In the genomic region with DNA sequence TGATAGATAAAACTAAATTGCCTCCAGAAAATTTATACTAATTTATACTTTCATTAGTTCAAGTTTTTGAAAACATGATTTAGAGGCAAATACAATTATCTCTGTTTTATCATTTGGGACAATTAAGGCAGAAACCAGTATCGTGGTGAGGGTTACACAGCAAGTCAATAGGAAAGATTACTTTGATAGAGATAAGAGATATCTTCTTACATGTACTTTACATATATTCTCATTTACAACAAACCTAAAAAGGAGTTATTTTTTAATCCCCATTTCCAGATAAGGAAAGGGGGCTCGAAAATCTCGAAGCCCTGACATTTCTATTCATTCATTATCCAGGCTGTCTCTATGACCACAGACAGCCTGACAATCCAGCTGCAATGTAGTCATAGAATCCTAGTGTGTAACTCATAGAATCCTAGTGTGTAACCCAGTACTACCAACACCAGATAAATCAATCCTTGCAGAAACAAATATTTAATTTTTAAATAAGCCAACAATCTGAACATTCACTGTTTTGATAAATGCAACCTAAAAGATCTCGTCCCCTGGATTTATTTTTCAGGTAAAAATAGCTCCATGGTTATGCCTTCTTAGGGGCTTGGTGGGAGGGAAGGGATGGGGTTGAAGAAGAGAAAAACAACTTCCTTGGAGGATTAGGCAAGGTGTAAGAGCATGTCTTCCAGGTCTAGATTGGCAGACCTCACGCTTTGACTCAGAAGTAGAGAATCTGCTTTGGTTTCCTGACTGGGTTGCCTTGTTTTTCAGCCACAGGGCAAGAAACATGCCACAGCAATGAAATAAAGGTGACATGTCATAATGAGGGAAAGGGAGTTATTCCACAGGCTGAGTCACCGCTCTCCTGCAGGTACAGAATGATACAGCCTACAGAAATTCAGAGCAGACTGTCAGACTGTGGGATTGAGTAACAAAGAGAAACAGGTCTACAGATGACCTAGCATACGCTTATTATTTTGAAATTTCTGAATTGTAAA, we compare ENCODE assay signal across 10 cellular contexts. TPM values are rescaled to one million over a fixed set of nuclear protein-coding genes. Genes with fewer than 3 reads are reported as not detected.
DNase-seq lines count a peak whose midpoint lies in the region; ATAC-seq and TF ChIP-seq lines count a peak whose summit lies in the region.
"Had no signal": no experiment of that assay in that cellular context is flagged by ENCODE, and none has a peak within 500 bp of the region (broad histone marks: within the 10 kb centered on the region; RNA-seq: fewer than 3 reads in every experiment).

No MANE protein-coding gene starts in this region.

- TF ChIP-seq POLR2A in NB4 (IDR thresholded peaks at IDR 0.05; ENCODE audit: extremely low read depth, insufficient read length) (no peak), heart left ventricle (IDR thresholded peaks at IDR 0.05) (no peak)

- TF ChIP-seq CTCF in NB4 (IDR thresholded peaks at IDR 0.05; ENCODE audit: low read depth, low read length) (no peak), osteocyte (IDR thresholded peaks at IDR 0.05) (no peak), heart left ventricle (IDR thresholded peaks at IDR 0.05) (no peak)

- DNase-seq in ELF-1 (ENCODE audit: low read depth, low spot score) (peak; percentile 60), NB4 (ENCODE audit: low read depth) (peak; percentile 66), dermis blood vessel endothelial cell (peak; percentile 50), osteocyte (ENCODE audit: extremely low spot score, unreplicated experiment) (peak; percentile 54), activated gamma-delta T cell (lab: John Stamatoyannopoulos, UW) (no peak), heart left ventricle (no peak)
- no peak for DNase-seq in naive thymus-derived CD4-positive, alpha-beta T cell
- DNase-seq in activated T-helper 2 cell treated with anti-CD3 and anti-CD28 coated beads, Interferon-gamma antibody, Interleukin-2, Interleukin-4, amounts not matched to agents 10 μg/mL and 5 μg/mL and 100 μg/mL, durations not matched to agents 14 hours and 24 hours and 36 hours (ENCODE audit: low spot score): no peak
- DNase-seq: cerebellar nuclear complex, NCI-H1694 had no signal

- no peaks in the 10 kb centered on the region for H3K27me3 Mint-ChIP-seq in osteocyte (ENCODE audit: unreplicated experiment)
- peaks cover 0 to 6% (median 0%) of the 10 kb centered on the region in 5 donors for H3K27me3 Mint-ChIP-seq in naive thymus-derived CD4-positive, alpha-beta T cell
- no peaks in the 10 kb centered on the region for H3K27me3 Mint-ChIP-seq in activated T-helper 2 cell treated with anti-CD3 and anti-CD28 coated beads, Interferon-gamma antibody, Interleukin-2, Interleukin-4, amounts not matched to agents 10 μg/mL and 5 μg/mL and 100 μg/mL, durations not matched to agents 14 hours and 24 hours and 36 hours (ENCODE audit: low read depth)

- H3K36me3 ChIP-seq in naive thymus-derived CD4-positive, alpha-beta T cell (ENCODE audit: control insufficient read depth in 2 of 3, insufficient read depth in 3 of 3, low read length in 3 of 3): no peaks in the 10 kb centered on the region
- no peaks in the 10 kb centered on the region for H3K36me3 ChIP-seq in heart left ventricle

- H3K4me3 Mint-ChIP-seq in osteocyte (ENCODE audit: unreplicated experiment): no peak overlapping the region
- H3K4me3 Mint-ChIP-seq in naive thymus-derived CD4-positive, alpha-beta T cell: no peak overlapping the region
- H3K4me3 Mint-ChIP-seq in activated T-helper 2 cell treated with anti-CD3 and anti-CD28 coated beads, Interferon-gamma antibody, Interleukin-2, Interleukin-4, amounts not matched to agents 10 μg/mL and 5 μg/mL and 100 μg/mL, durations not matched to agents 14 hours and 24 hours and 36 hours (ENCODE audit: low read depth): no peak overlapping the region

- no peak overlapping the region for H3K27ac Mint-ChIP-seq in osteocyte (ENCODE audit: unreplicated experiment)
- no peak overlapping the region for H3K27ac Mint-ChIP-seq in naive thymus-derived CD4-positive, alpha-beta T cell
- no peak overlapping the region for H3K27ac Mint-ChIP-seq in activated T-helper 2 cell treated with anti-CD3 and anti-CD28 coated beads, Interferon-gamma antibody, Interleukin-2, Interleukin-4, amounts not matched to agents 10 μg/mL and 5 μg/mL and 100 μg/mL, durations not matched to agents 14 hours and 24 hours and 36 hours

- H3K4me3 ChIP-seq in NB4 (ENCODE audit: low read depth, low read length) (no peak overlapping the region), heart left ventricle (no peak overlapping the region)
- H3K4me3 ChIP-seq in naive thymus-derived CD4-positive, alpha-beta T cell (ENCODE audit: low read length): no peak overlapping the region

- CTCF ChIA-PET in naive thymus-derived CD4-positive, alpha-beta T cell (lab: Charles Lee): no interaction called here

- peaks cover 13% of the 10 kb centered on the region for H3K4me1 Mint-ChIP-seq in osteocyte (ENCODE audit: unreplicated experiment)
- H3K4me1 Mint-ChIP-seq in naive thymus-derived CD4-positive, alpha-beta T cell: peaks cover 0 to 6% (median 0%) of the 10 kb centered on the region in 7 donors
- H3K4me1 Mint-ChIP-seq in activated T-helper 2 cell treated with anti-CD3 and anti-CD28 coated beads, Interferon-gamma antibody, Interleukin-2, Interleukin-4, amounts not matched to agents 10 μg/mL and 5 μg/mL and 100 μg/mL, durations not matched to agents 14 hours and 24 hours and 36 hours (ENCODE audit: low read depth): peaks cover 10% of the 10 kb centered on the region

- H3K9me3 Mint-ChIP-seq in osteocyte (ENCODE audit: unreplicated experiment): no peaks in the 10 kb centered on the region
- H3K9me3 Mint-ChIP-seq in naive thymus-derived CD4-positive, alpha-beta T cell: peaks cover 0 to 4% (median 0%) of the 10 kb centered on the region in 11 donors
- H3K9me3 Mint-ChIP-seq in activated T-helper 2 cell treated with anti-CD3 and anti-CD28 coated beads, Interferon-gamma antibody, Interleukin-2, Interleukin-4, amounts not matched to agents 10 μg/mL and 5 μg/mL and 100 μg/mL, durations not matched to agents 14 hours and 24 hours and 36 hours: no peaks in the 10 kb centered on the region

- WGBS in heart left ventricle, 4 donors: 87 to 91% (median 89%) methylated on average over 7 of the region's 7 CpGs

- no peaks in the 10 kb centered on the region for H3K9me3 ChIP-seq in naive thymus-derived CD4-positive, alpha-beta T cell (ENCODE audit: control insufficient read depth in 2 of 3, low read length in 3 of 3)
- no peaks in the 10 kb centered on the region for H3K9me3 ChIP-seq in heart left ventricle

- no peaks in the 10 kb centered on the region for H3K27me3 ChIP-seq in naive thymus-derived CD4-positive, alpha-beta T cell (ENCODE audit: control insufficient read depth in 2 of 2, insufficient read depth in 2 of 2, low read length in 2 of 2)
- H3K27me3 ChIP-seq in heart left ventricle: no peaks in the 10 kb centered on the region

- no peak overlapping the region for H3K27ac ChIP-seq in naive thymus-derived CD4-positive, alpha-beta T cell (ENCODE audit: low read depth, low read length)
- H3K27ac ChIP-seq in heart left ventricle: no peak overlapping the region

- POLR2A ChIA-PET in naive thymus-derived CD4-positive, alpha-beta T cell (lab: Charles Lee): no interaction called here

- H3K4me1 ChIP-seq in naive thymus-derived CD4-positive, alpha-beta T cell (ENCODE audit: control insufficient read depth in 2 of 2, insufficient read depth in 2 of 2, low read length in 2 of 2): no peaks in the 10 kb centered on the region
- peaks cover 0 to 13% (median 10%) of the 10 kb centered on the region in 12 donors for H3K4me1 ChIP-seq in heart left ventricle

- H3K36me3 Mint-ChIP-seq in osteocyte (ENCODE audit: unreplicated experiment): no peaks in the 10 kb centered on the region
- peaks cover 0 to 3% (median 0%) of the 10 kb centered on the region in 5 donors for H3K36me3 Mint-ChIP-seq in naive thymus-derived CD4-positive, alpha-beta T cell
- no peaks in the 10 kb centered on the region for H3K36me3 Mint-ChIP-seq in activated T-helper 2 cell treated with anti-CD3 and anti-CD28 coated beads, Interferon-gamma antibody, Interleukin-2, Interleukin-4, amounts not matched to agents 10 μg/mL and 5 μg/mL and 100 μg/mL, durations not matched to agents 14 hours and 24 hours and 36 hours (ENCODE audit: low read depth)

- intact Hi-C loops in naive thymus-derived CD4-positive, alpha-beta T cell (cut with micrococcal nuclease): no loop called here
- intact Hi-C loops in activated T-helper 2 cell treated with anti-CD3 and anti-CD28 coated beads, Interferon-gamma antibody, Interleukin-2, Interleukin-4, amounts not matched to agents 10 μg/mL and 5 μg/mL and 100 μg/mL, durations not matched to agents 14 hours and 24 hours and 36 hours (cut with micrococcal nuclease): no loop called here
- intact Hi-C loops in heart left ventricle (cut with DNase I): no loop called here

- no peak for ATAC-seq in naive thymus-derived CD4-positive, alpha-beta T cell
- no peak for ATAC-seq in heart left ventricle

RNA-seq across cellular contexts. Expression of a gene that starts 45.6 kb away (rescaled TPM):
- total RNA-seq in dermis blood vessel endothelial cell (104 and 115 TPM in 2 replicates), osteocyte (154 and 170 TPM in 2 replicates), heart left ventricle (100 to 1,000 TPM in 4 of 9 donors, 10 to 100 TPM in 5; 76.7 to 126 (median 81.3) TPM)
- 100 to 1,000 TPM; 150 to 413 (median 173) TPM for total RNA-seq in naive thymus-derived CD4-positive, alpha-beta T cell
- 10 to 100 TPM; 28.7 to 35.6 TPM for polyA plus RNA-seq in naive thymus-derived CD4-positive, alpha-beta T cell
- 276 and 292 TPM in 2 replicates for total RNA-seq in activated T-helper 2 cell treated with anti-CD3 and anti-CD28 coated beads, Interferon-gamma antibody, Interleukin-2, Interleukin-4, amounts not matched to agents 10 μg/mL and 5 μg/mL and 100 μg/mL, durations not matched to agents 14 hours and 24 hours and 36 hours
- polyA plus RNA-seq in heart left ventricle: 10 to 100 TPM; 36.1 to 77.4 TPM

Comparison
In these comparisons a context has a peak if more than half of its experiments do, and no peak if none do; other contexts are left out.
1. DNase-seq: peak in ELF-1 (single experiment), NB4 (single experiment), dermis blood vessel endothelial cell (single experiment) and osteocyte (single experiment); none in naive thymus-derived CD4-positive, alpha-beta T cell (0 of 9), activated gamma-delta T cell (single experiment), activated T-helper 2 cell treated with anti-CD3 and anti-CD28 coated beads, Interferon-gamma antibody, Interleukin-2, Interleukin-4, amounts not matched to agents 10 μg/mL and 5 μg/mL and 100 μg/mL, durations not matched to agents 14 hours and 24 hours and 36 hours (single experiment) and heart left ventricle (0 of 5).